ENCODE assay signal across 7 cellular contexts in genomic region chr17:65561394-65562205, GRCh38.
A peak's percentile ranks its signal among the peaks of the same experiment; 100 is the strongest.
DNase-seq lines count a peak whose midpoint lies in the region; ATAC-seq lines count a peak whose summit lies in the region.

A gene with protein sequence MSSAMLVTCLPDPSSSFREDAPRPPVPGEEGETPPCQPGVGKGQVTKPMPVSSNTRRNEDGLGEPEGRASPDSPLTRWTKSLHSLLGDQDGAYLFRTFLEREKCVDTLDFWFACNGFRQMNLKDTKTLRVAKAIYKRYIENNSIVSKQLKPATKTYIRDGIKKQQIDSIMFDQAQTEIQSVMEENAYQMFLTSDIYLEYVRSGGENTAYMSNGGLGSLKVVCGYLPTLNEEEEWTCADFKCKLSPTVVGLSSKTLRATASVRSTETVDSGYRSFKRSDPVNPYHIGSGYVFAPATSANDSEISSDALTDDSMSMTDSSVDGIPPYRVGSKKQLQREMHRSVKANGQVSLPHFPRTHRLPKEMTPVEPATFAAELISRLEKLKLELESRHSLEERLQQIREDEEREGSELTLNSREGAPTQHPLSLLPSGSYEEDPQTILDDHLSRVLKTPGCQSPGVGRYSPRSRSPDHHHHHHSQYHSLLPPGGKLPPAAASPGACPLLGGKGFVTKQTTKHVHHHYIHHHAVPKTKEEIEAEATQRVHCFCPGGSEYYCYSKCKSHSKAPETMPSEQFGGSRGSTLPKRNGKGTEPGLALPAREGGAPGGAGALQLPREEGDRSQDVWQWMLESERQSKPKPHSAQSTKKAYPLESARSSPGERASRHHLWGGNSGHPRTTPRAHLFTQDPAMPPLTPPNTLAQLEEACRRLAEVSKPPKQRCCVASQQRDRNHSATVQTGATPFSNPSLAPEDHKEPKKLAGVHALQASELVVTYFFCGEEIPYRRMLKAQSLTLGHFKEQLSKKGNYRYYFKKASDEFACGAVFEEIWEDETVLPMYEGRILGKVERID (minus strand): TSS chr17:65561648. CDS start chr17:65558620, 3,028 bp downstream.

- ATAC-seq in GM18511 (IDR thresholded peaks at IDR 0.05; ENCODE audit: unreplicated experiment) (peak; percentile 93), HG03025 (IDR thresholded peaks at IDR 0.05; ENCODE audit: low FRiP score, unreplicated experiment) (peak; percentile 73)

- peak; percentile 68 for DNase-seq in NCI-H2107 (lab: John Stamatoyannopoulos, UW)
- peak; percentile 72 for DNase-seq in activated CD4-positive, CD25-positive, alpha-beta regulatory T cell treated with anti-CD3 and anti-CD28 coated beads, Interleukin-2, amount 50 U/mL, for 16 hours (ENCODE audit: low read depth, low spot score)
- peak in 57 of 61 donors; percentile 21 to 87 (median 74) for DNase-seq in caudate nucleus (lab: John Stamatoyannopoulos, UW)
- peak; percentile 98 for DNase-seq in islet precursor cell
- peak; percentile 75 to 80 for DNase-seq in stimulated activated CD4-positive, alpha-beta T cell treated with anti-CD3 and anti-CD28 coated beads, Interleukin-12 subunit alpha, Interleukin-12 subunit beta, amount 100 ng/mL, for 24 hours (ENCODE audit: low read depth in 2 of 2)

- H3K27ac ChIP-seq in caudate nucleus (ENCODE audit: low read depth, low read length): peak within 1 kb of the TSS; percentile 67

Comparison
In these comparisons a context has a peak if more than half of its experiments do, and no peak if none do; other contexts are left out.
1. Peak in every context shown above with its lines: DNase-seq, ATAC-seq and H3K27ac ChIP-seq.